In genomic region chr5:150045512-150045911, GRCh38 we compare ENCODE assay signal across 2 cellular contexts.
TF ChIP-seq lines count a peak whose summit lies in the region.

No MANE protein-coding gene starts in this region.

TF ChIP-seq in GM12878, 131 proteins besides CTCF, POLR2A, EP300 and RAD21:
- TF ChIP-seq ZBED1 (IDR thresholded peaks at IDR 0.05; ENCODE audit: borderline replicate concordance) (no peak), SP1 (IDR thresholded peaks at IDR 0.05; ENCODE audit: low read depth, low read length) (no peak), MTA2 (IDR thresholded peaks at IDR 0.05; ENCODE audit: low read depth) (no peak), BHLHE40 (IDR thresholded peaks at IDR 0.05; ENCODE audit: borderline replicate concordance in 1 of 2, low read depth in 2 of 2, low read length in 1 of 2) (no peak), ZNF217 (IDR thresholded peaks at IDR 0.05) (no peak), SMARCA5 (IDR thresholded peaks at IDR 0.05) (no peak), ZNF274 (IDR thresholded peaks at IDR 0.05; ENCODE audit: insufficient read depth, insufficient read length) (no peak), CEBPB (IDR thresholded peaks at IDR 0.05; ENCODE audit: borderline replicate concordance in 1 of 2, low read depth in 2 of 2, low read length in 2 of 2) (no peak), CHD1 (IDR thresholded peaks at IDR 0.05; ENCODE audit: low read depth, low read length) (no peak), MYB (IDR thresholded peaks at IDR 0.05; ENCODE audit: borderline replicate concordance, low read depth, low read length) (no peak), SMC3 (IDR thresholded peaks at IDR 0.05; ENCODE audit: borderline replicate concordance, low read length) (no peak), PML (IDR thresholded peaks at IDR 0.05; ENCODE audit: low read length) (no peak), MAX (IDR thresholded peaks at IDR 0.05; ENCODE audit: low read depth, low read length) (no peak), TCF12 (IDR thresholded peaks at IDR 0.05; ENCODE audit: low read depth, low read length) (no peak), KAT2A (conservative IDR thresholded peaks at IDR 0.05; ENCODE audit: control insufficient read depth, low read depth, low read length) (no peak), ETV6 (conservative IDR thresholded peaks at IDR 0.05 in 1 of 2, IDR thresholded peaks at IDR 0.05 in 1 of 2; ENCODE audit: borderline replicate concordance in 1 of 2, low read depth in 1 of 2) (no peak), SIX5 (IDR thresholded peaks at IDR 0.05; ENCODE audit: low read depth, low read length, severe bottlenecking) (no peak)
- TF ChIP-seq, protein P1, sequence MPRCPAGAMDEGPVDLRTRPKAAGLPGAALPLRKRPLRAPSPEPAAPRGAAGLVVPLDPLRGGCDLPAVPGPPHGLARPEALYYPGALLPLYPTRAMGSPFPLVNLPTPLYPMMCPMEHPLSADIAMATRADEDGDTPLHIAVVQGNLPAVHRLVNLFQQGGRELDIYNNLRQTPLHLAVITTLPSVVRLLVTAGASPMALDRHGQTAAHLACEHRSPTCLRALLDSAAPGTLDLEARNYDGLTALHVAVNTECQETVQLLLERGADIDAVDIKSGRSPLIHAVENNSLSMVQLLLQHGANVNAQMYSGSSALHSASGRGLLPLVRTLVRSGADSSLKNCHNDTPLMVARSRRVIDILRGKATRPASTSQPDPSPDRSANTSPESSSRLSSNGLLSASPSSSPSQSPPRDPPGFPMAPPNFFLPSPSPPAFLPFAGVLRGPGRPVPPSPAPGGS (IDR thresholded peaks at IDR 0.05; ENCODE audit: borderline replicate concordance, insufficient read depth, low read depth, low read length, poor library complexity, severe bottlenecking): no peak
- TF ChIP-seq, protein P2, sequence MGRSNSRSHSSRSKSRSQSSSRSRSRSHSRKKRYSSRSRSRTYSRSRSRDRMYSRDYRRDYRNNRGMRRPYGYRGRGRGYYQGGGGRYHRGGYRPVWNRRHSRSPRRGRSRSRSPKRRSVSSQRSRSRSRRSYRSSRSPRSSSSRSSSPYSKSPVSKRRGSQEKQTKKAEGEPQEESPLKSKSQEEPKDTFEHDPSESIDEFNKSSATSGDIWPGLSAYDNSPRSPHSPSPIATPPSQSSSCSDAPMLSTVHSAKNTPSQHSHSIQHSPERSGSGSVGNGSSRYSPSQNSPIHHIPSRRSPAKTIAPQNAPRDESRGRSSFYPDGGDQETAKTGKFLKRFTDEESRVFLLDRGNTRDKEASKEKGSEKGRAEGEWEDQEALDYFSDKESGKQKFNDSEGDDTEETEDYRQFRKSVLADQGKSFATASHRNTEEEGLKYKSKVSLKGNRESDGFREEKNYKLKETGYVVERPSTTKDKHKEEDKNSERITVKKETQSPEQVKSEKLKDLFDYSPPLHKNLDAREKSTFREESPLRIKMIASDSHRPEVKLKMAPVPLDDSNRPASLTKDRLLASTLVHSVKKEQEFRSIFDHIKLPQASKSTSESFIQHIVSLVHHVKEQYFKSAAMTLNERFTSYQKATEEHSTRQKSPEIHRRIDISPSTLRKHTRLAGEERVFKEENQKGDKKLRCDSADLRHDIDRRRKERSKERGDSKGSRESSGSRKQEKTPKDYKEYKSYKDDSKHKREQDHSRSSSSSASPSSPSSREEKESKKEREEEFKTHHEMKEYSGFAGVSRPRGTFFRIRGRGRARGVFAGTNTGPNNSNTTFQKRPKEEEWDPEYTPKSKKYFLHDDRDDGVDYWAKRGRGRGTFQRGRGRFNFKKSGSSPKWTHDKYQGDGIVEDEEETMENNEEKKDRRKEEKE (IDR thresholded peaks at IDR 0.05): no peak
- TF ChIP-seq, protein P3, sequence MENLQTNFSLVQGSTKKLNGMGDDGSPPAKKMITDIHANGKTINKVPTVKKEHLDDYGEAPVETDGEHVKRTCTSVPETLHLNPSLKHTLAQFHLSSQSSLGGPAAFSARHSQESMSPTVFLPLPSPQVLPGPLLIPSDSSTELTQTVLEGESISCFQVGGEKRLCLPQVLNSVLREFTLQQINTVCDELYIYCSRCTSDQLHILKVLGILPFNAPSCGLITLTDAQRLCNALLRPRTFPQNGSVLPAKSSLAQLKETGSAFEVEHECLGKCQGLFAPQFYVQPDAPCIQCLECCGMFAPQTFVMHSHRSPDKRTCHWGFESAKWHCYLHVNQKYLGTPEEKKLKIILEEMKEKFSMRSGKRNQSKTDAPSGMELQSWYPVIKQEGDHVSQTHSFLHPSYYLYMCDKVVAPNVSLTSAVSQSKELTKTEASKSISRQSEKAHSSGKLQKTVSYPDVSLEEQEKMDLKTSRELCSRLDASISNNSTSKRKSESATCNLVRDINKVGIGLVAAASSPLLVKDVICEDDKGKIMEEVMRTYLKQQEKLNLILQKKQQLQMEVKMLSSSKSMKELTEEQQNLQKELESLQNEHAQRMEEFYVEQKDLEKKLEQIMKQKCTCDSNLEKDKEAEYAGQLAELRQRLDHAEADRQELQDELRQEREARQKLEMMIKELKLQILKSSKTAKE (IDR thresholded peaks at IDR 0.05; ENCODE audit: low read depth, poor library complexity, severe bottlenecking): no peak

TF ChIP-seq in GM12891, 5 proteins besides CTCF, POLR2A, EP300 and RAD21:
- TF ChIP-seq POLR2AphosphoS5 (IDR thresholded peaks at IDR 0.05; ENCODE audit: low read depth, low read length): no peak
- TF ChIP-seq SPI1 (IDR thresholded peaks at IDR 0.05; ENCODE audit: low read depth, low read length): no peak
- TF ChIP-seq TAF1 (IDR thresholded peaks at IDR 0.05; ENCODE audit: low read depth, low read length): no peak
- TF ChIP-seq POU2F2 (IDR thresholded peaks at IDR 0.05; ENCODE audit: low read depth, low read length): no peak
- TF ChIP-seq PAX5 (IDR thresholded peaks at IDR 0.05; ENCODE audit: insufficient read depth, low read length, severe bottlenecking): no peak
